Comparison of ENCODE assay signal across 1 cellular context in the genomic region with DNA sequence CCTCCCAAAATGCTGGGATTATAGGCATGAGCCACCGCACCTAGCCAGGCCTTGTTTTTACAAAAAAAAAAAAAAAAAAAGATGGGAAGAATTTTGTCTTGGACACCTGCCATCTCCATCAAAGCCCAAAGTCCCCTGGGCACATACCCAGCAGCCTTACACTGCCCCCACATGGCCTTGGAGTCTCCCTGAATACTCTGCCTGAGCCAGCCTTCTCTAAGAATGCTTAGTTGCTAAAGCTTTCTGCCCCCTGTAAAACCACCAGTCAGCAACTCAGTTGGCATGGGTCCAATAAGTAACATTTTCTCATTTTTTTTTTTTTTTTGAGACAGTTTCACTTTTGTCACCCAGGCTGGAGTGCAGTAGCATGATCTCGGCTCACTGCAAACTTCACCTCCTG.
TF ChIP-seq lines count a peak whose summit lies in the region.

No MANE protein-coding gene starts in this region.

TF ChIP-seq in GM12878, 131 proteins besides CTCF, POLR2A, EP300 and RAD21 (continued from another document):
- TF ChIP-seq, protein P1, sequence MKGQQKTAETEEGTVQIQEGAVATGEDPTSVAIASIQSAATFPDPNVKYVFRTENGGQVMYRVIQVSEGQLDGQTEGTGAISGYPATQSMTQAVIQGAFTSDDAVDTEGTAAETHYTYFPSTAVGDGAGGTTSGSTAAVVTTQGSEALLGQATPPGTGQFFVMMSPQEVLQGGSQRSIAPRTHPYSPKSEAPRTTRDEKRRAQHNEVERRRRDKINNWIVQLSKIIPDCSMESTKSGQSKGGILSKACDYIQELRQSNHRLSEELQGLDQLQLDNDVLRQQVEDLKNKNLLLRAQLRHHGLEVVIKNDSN (IDR thresholded peaks at IDR 0.05; ENCODE audit: borderline replicate concordance, extremely low read length, insufficient read depth, low read depth, low read length) = no peak
